Comparison of ENCODE assay signal across 12 cellular contexts in genomic region chrX:144732588-144732987, GRCh38.
"Had no signal": no experiment of that assay in that cellular context is flagged by ENCODE, and none has a peak within 500 bp of the region (broad histone marks: within the 10 kb centered on the region; RNA-seq: fewer than 3 reads in every experiment).

No MANE protein-coding gene starts in this region.

- H3K27ac ChIP-seq: coronary artery, neutrophil, tibial nerve had no signal

- DNase-seq: activated CD4-positive, alpha-beta T cell treated with anti-CD3 and anti-CD28 coated beads, Interleukin-2, amount 50 U/mL, for 48 hours; activated CD4-positive, CD25-positive, alpha-beta regulatory T cell treated with anti-CD3 and anti-CD28 coated beads, Interleukin-2, amount 50 U/mL, for 72 hours; caudate nucleus; effector CD8-positive, alpha-beta T cell; hippocampal formation; left colon; mucosa of descending colon; naive thymus-derived CD8-positive, alpha-beta T cell had no signal

- H3K9me3 ChIP-seq: mucosa of descending colon, neutrophil, tibial nerve had no signal

- H3K4me3 ChIP-seq: coronary artery, mucosa of descending colon, smooth muscle cell, tibial nerve had no signal

- H3K4me1 Mint-ChIP-seq: naive thymus-derived CD8-positive, alpha-beta T cell had no signal

- H3K36me3 ChIP-seq: neutrophil, tibial nerve had no signal

- H3K4me1 ChIP-seq: tibial nerve had no signal

- H3K27me3 Mint-ChIP-seq: naive thymus-derived CD8-positive, alpha-beta T cell had no signal

- H3K36me3 Mint-ChIP-seq: naive thymus-derived CD8-positive, alpha-beta T cell had no signal

- ATAC-seq: left colon; mucosa of descending colon; naive thymus-derived CD8-positive, alpha-beta T cell had no signal

- H3K27me3 ChIP-seq: neutrophil, tibial nerve had no signal

- H3K4me3 Mint-ChIP-seq: naive thymus-derived CD8-positive, alpha-beta T cell had no signal

- H3K27ac Mint-ChIP-seq: naive thymus-derived CD8-positive, alpha-beta T cell had no signal
